In the genomic region with DNA sequence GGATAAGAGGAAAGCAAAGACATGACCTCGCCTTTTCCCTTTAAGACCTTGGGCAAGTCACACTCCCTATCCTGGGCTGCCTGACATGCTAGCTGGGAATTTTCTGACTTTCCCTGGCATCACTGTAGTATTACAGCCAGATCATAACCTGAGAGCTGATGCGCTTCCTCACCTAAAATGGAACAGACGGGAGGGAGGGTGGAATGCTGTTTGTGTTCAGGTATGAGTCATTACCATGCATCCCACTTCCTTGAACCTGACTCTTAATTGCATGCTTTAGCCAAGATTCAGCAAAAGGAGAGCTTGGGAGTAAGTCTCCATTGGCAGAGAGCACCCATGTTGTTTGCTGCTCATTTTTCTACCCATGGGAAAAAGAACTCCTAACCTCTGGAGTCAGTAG, we compare ENCODE assay signal across 18 cellular contexts.
DNase-seq lines count a peak whose midpoint lies in the region; ATAC-seq and TF ChIP-seq lines count a peak whose summit lies in the region.
"Had no signal": no experiment of that assay in that cellular context is flagged by ENCODE, and none has a peak within 500 bp of the region (broad histone marks: within the 10 kb centered on the region; RNA-seq: fewer than 3 reads in every experiment).

No MANE protein-coding gene starts in this region.

- ATAC-seq in mucosa of descending colon (peak; percentile 83), HG02885 (IDR thresholded peaks at IDR 0.05; ENCODE audit: poor library complexity, unreplicated experiment) (no peak), heart left ventricle (no peak)
- ATAC-seq: stimulated activated naive B cell treated with anti-CD40 and anti-IgM and Interleukin-4, amounts not matched to agents 10 μg/mL and 1 μg/mL and 100 μg/mL, for 72 hours had no signal

- H3K4me2 ChIP-seq in GM23248 (ENCODE audit: unreplicated experiment) = no peak overlapping the region

- no peak overlapping the region for H2AFZ ChIP-seq in GM23248

- H3K27ac Mint-ChIP-seq in endodermal cell (no peak overlapping the region), glutamatergic neuron (ENCODE audit: unreplicated experiment) (no peak overlapping the region)
- H3K27ac Mint-ChIP-seq: B cell; stimulated activated naive B cell treated with anti-CD40 and anti-IgM and Interleukin-4, amounts not matched to agents 10 μg/mL and 1 μg/mL and 100 μg/mL, for 72 hours; T-helper 2 cell treated with Interferon-gamma antibody and Interleukin-4, amounts not matched to agents 5 μg/mL and 100 μg/mL, for 36 hours had no signal

- H3K36me3 Mint-ChIP-seq in endodermal cell (ENCODE audit: low read depth) (peaks cover 2% of the 10 kb centered on the region), glutamatergic neuron (ENCODE audit: unreplicated experiment) (peaks cover 10% of the 10 kb centered on the region)

- WGBS in GM23248 (ENCODE audit: low coverage in 1 of 2, low lambda C conversion rate in 2 of 2, missing lambda C conversion rate in 2 of 2), 2 experiments = 39 to 48% methylated on average over 3 of the region's 3 CpGs
- WGBS in endodermal cell (ENCODE audit: insufficient coverage in 1 of 2, insufficient read length in 1 of 2), 2 experiments = 97% methylated on average over 3 of the region's 3 CpGs; no CpG with 5 or more reads in 1 of the 2 experiments
- WGBS in heart left ventricle, 4 donors = 71 to 87% (median 84%) methylated on average over 3 of the region's 3 CpGs

- TF ChIP-seq POLR2A in heart left ventricle (IDR thresholded peaks at IDR 0.05) = no peak

- peaks cover 9% of the 10 kb centered on the region for H3K4me1 Mint-ChIP-seq in endodermal cell
- H3K4me1 Mint-ChIP-seq in glutamatergic neuron (ENCODE audit: low read depth, unreplicated experiment) = no peaks in the 10 kb centered on the region
- H3K4me1 Mint-ChIP-seq: B cell had no signal

- TF ChIP-seq CTCF in endodermal cell (conservative IDR thresholded peaks at IDR 0.05) = no peak
- no peak for TF ChIP-seq CTCF in mucosa of descending colon (IDR thresholded peaks at IDR 0.05)
- TF ChIP-seq CTCF in glutamatergic neuron (IDR thresholded peaks at IDR 0.05; ENCODE audit: partially characterized antibody, unreplicated experiment) = no peak
- no peak for TF ChIP-seq CTCF in heart left ventricle (IDR thresholded peaks at IDR 0.05)

- H3K4me3 ChIP-seq in GM23248 (no peak overlapping the region), endodermal cell (ENCODE audit: low read length) (no peak overlapping the region), mucosa of descending colon (no peak overlapping the region), heart left ventricle (no peak overlapping the region)
- H3K4me3 ChIP-seq: colonic mucosa, tibial artery had no signal

- H3K9ac ChIP-seq in GM23248 = no peak overlapping the region
- H3K9ac ChIP-seq in endodermal cell (ENCODE audit: extremely low read depth, low read length, poor library complexity, severe bottlenecking) = no peak overlapping the region

- H3K9me3 ChIP-seq in GM23248 (ENCODE audit: low read depth) (no peaks in the 10 kb centered on the region), endodermal cell (ENCODE audit: control insufficient read depth, low read length) (peaks cover 26% of the 10 kb centered on the region), mucosa of descending colon (no peaks in the 10 kb centered on the region), heart left ventricle (peaks cover 0 to 17% (median 0%) of the 10 kb centered on the region in 12 donors)
- H3K9me3 ChIP-seq: colonic mucosa had no signal

- H3K9me3 Mint-ChIP-seq in endodermal cell (peaks cover 19% of the 10 kb centered on the region), glutamatergic neuron (ENCODE audit: unreplicated experiment) (peaks cover 2% of the 10 kb centered on the region)

- no peak overlapping the region for H3K27ac ChIP-seq in GM23248
- no peak overlapping the region for H3K27ac ChIP-seq in endodermal cell (ENCODE audit: low read depth, low read length)
- no peak overlapping the region for H3K27ac ChIP-seq in heart left ventricle
- H3K27ac ChIP-seq: colonic mucosa, tibial artery had no signal

- DNase-seq in GM23248 (peak; percentile 29), NCI-H226 (peak; percentile 8), endodermal cell (peak; percentile 35), mucosa of descending colon (no peak), glutamatergic neuron (no peak), NCI-H128 (lab: John Stamatoyannopoulos, UW; ENCODE audit: unreplicated experiment) (no peak), heart left ventricle (no peak)
- DNase-seq: activated CD4-positive, CD25-positive, alpha-beta regulatory T cell treated with anti-CD3 and anti-CD28 coated beads, Interleukin-2, amount 50 U/mL, for 72 hours; activated gamma-delta T cell; colonic mucosa; NCI-H2081 treated with DMSO at 0.1 percent for 48 hours; NCI-H524; stimulated activated CD4-positive, alpha-beta T cell treated with anti-CD3 and anti-CD28 coated beads, Interleukin-15, amount 100 ng/mL, for 24 hours; stimulated activated naive B cell treated with anti-CD40 and anti-IgM and Interleukin-4, amounts not matched to agents 10 μg/mL and 1 μg/mL and 100 μg/mL, for 72 hours; tibial artery had no signal

- H3K4me1 ChIP-seq in GM23248 (ENCODE audit: insufficient read depth) (no peaks in the 10 kb centered on the region), endodermal cell (ENCODE audit: control insufficient read depth, insufficient read depth, low read length) (no peaks in the 10 kb centered on the region), mucosa of descending colon (ENCODE audit: low read depth) (no peaks in the 10 kb centered on the region), heart left ventricle (no peaks in the 10 kb centered on the region)
- H3K4me1 ChIP-seq: colonic mucosa, tibial artery had no signal

- H3K9me2 ChIP-seq in GM23248 (ENCODE audit: insufficient read depth) = no peaks in the 10 kb centered on the region

- H3F3A ChIP-seq in GM23248 (ENCODE audit: insufficient read depth) = no peaks in the 10 kb centered on the region

- H3K27me3 Mint-ChIP-seq in endodermal cell (ENCODE audit: insufficient read depth) (peaks cover 11% of the 10 kb centered on the region), glutamatergic neuron (ENCODE audit: unreplicated experiment) (no peaks in the 10 kb centered on the region)

- no peaks in the 10 kb centered on the region for H3K79me2 ChIP-seq in GM23248 (ENCODE audit: insufficient read depth)

- H3K4me3 Mint-ChIP-seq in endodermal cell (no peak overlapping the region), glutamatergic neuron (ENCODE audit: unreplicated experiment) (no peak overlapping the region)
- H3K4me3 Mint-ChIP-seq: B cell; stimulated activated naive B cell treated with anti-CD40 and anti-IgM and Interleukin-4, amounts not matched to agents 10 μg/mL and 1 μg/mL and 100 μg/mL, for 72 hours; T-helper 2 cell treated with Interferon-gamma antibody and Interleukin-4, amounts not matched to agents 5 μg/mL and 100 μg/mL, for 36 hours had no signal

- intact Hi-C loops in mucosa of descending colon (cut with DNase I, micrococcal nuclease) = loop anchor here in 1 of 2 donors (10.0 kb wide), 1 partner anchor 222 kb away; no protein-coding TSS in a partner anchor
- intact Hi-C loops in heart left ventricle (cut with DNase I) = loop anchor here in 9 of 10 donors (5.0 to 10.0 kb wide), 5 partner anchors 149 to 224 kb away; no protein-coding TSS in a partner anchor

- in situ Hi-C loops in GM23248 (cut with MboI) = no loop called here

- H3K27me3 ChIP-seq in GM23248 (replicated peaks; ENCODE audit: insufficient read depth) = no peaks in the 10 kb centered on the region
- no peaks in the 10 kb centered on the region for H3K27me3 ChIP-seq in endodermal cell (ENCODE audit: control insufficient read depth, insufficient read depth, low read length, poor library complexity, severe bottlenecking)
- H3K27me3 ChIP-seq in heart left ventricle = peaks cover 0 to 7% (median 0%) of the 10 kb centered on the region in 9 donors
- H3K27me3 ChIP-seq: colonic mucosa, tibial artery had no signal

- H3K36me3 ChIP-seq in GM23248 (ENCODE audit: low read depth) (no peaks in the 10 kb centered on the region), endodermal cell (ENCODE audit: control insufficient read depth, insufficient read depth, low read length) (no peaks in the 10 kb centered on the region), mucosa of descending colon (ENCODE audit: low read depth) (no peaks in the 10 kb centered on the region), heart left ventricle (no peaks in the 10 kb centered on the region)
- H3K36me3 ChIP-seq: colonic mucosa, tibial artery had no signal

- H4K20me1 ChIP-seq in GM23248 (ENCODE audit: insufficient read depth) = no peaks in the 10 kb centered on the region

Comparison
In these comparisons a context has a peak if more than half of its experiments do, and no peak if none do; other contexts are left out.
1. DNase-seq: peak in GM23248 (single experiment), NCI-H226 (single experiment) and endodermal cell (single experiment); none in mucosa of descending colon (0 of 3), glutamatergic neuron (single experiment), NCI-H128 (single experiment) and heart left ventricle (0 of 5).